7 cellular contexts compared by ENCODE assay signal in genomic region chr11:65421204-65422103, GRCh38. TPM values are rescaled to one million over a fixed set of nuclear protein-coding genes. Genes with fewer than 3 reads are reported as not detected.
A peak's percentile ranks its signal among the peaks of the same experiment; 100 is the strongest.
DNase-seq lines count a peak whose midpoint lies in the region; ATAC-seq and TF ChIP-seq lines count a peak whose summit lies in the region.

No MANE protein-coding gene starts in this region.

- peak; percentile 83 for TF ChIP-seq POLR2A in GM18951 (IDR thresholded peaks at IDR 0.05; ENCODE audit: extremely low read depth, insufficient read depth, insufficient read length)

- POLR2A ChIA-PET in MCF 10A (lab: Yijun Ruan, JAX): interaction anchor here (0.6 to 21.4 kb wide), 26 partner anchors 6 to 325 kb away, joined by 3 to 2994 read pairs (median 5); partner anchors contain the start of genes CDC42EP2, FAU, FRMD8 and MALAT1

- no TSS peak for BruUV-seq in MCF 10A (replicated peaks; lab: Mats Ljungman, UMichigan)

- DNase-seq in NCI-H2171 treated with DMSO at 0.1 percent for 48 hours (lab: John Stamatoyannopoulos, UW): peak; percentile 95
- peak; percentile 63 for DNase-seq in WERI-Rb-1
- peak; percentile 99 for DNase-seq in MCF 10A (ENCODE audit: unreplicated experiment)

- TF ChIP-seq CTCF in WERI-Rb-1 (IDR thresholded peaks at IDR 0.05; ENCODE audit: low read depth, low read length): no peak
- TF ChIP-seq CTCF in MCF 10A (IDR thresholded peaks at IDR 0.05; ENCODE audit: unreplicated experiment): no peak

- H3K27me3 ChIP-seq in WERI-Rb-1 (ENCODE audit: insufficient read depth, low read depth, severe bottlenecking) (no peaks in the 10 kb centered on the region), iPS-20b (ENCODE audit: insufficient read depth, low read length) (no peaks in the 10 kb centered on the region), skeletal muscle tissue (ENCODE audit: control insufficient read depth in 3 of 3, insufficient read depth in 3 of 3, low read length in 3 of 3) (no peaks in the 10 kb centered on the region)

- peaks cover 4% of the 10 kb centered on the region for H3K9me3 ChIP-seq in WERI-Rb-1 (ENCODE audit: severe bottlenecking)
- no peaks in the 10 kb centered on the region for H3K9me3 ChIP-seq in iPS-20b (ENCODE audit: insufficient read depth, low read depth, low read length)
- no peaks in the 10 kb centered on the region for H3K9me3 ChIP-seq in skeletal muscle tissue (ENCODE audit: control insufficient read depth in 3 of 3, low read length in 3 of 3)

- in situ Hi-C loops in GM18951 (cut with MboI; ENCODE audit: low sequenced_read_pairs, unreplicated experiment): loop anchor here (5.0 kb wide), 1 partner anchor 81 kb away; no protein-coding TSS in a partner anchor

- peaks cover 10% of the 10 kb centered on the region for H3K27me3 Mint-ChIP-seq in MCF 10A (ENCODE audit: insufficient read depth, unreplicated experiment)

- H3K36me3 Mint-ChIP-seq in MCF 10A (ENCODE audit: insufficient read depth, unreplicated experiment): peaks cover 46% of the 10 kb centered on the region

- intact Hi-C loops in MCF 10A (cut with micrococcal nuclease): loop anchor here (1.0 to 2.0 kb wide), 3 partner anchors 39 to 85 kb away; partner anchors contain the start of genes MALAT1 and SLC25A45

- peak overlapping the region; percentile 98 for H3K4me3 Mint-ChIP-seq in MCF 10A (ENCODE audit: unreplicated experiment)

- H3K9ac ChIP-seq in iPS-20b (ENCODE audit: low read depth, low read length): peak overlapping the region; percentile 83
- peak overlapping the region; percentile 89 to 99 (median 99) for H3K9ac ChIP-seq in skeletal muscle tissue (ENCODE audit: low read depth in 1 of 3, low read length in 3 of 3)

- H3K4me1 ChIP-seq in iPS-20b (ENCODE audit: insufficient read depth, low read length): peaks cover 41% of the 10 kb centered on the region
- H3K4me1 ChIP-seq in skeletal muscle tissue (ENCODE audit: control insufficient read depth in 3 of 3, insufficient read depth in 3 of 3, low read length in 3 of 3): peaks cover 50 to 53% (median 52%) of the 10 kb centered on the region in 3 donors

- CTCF ChIA-PET in MCF 10A (lab: Yijun Ruan, JAX): interaction anchor here (0.6 to 1.1 kb wide), 8 partner anchors 38 to 240 kb away, joined by 3 to 7 read pairs (median 4); partner anchors contain the start of gene MALAT1

- H3K27ac Mint-ChIP-seq in MCF 10A (ENCODE audit: low read depth, unreplicated experiment): peak overlapping the region; percentile 99

- peaks cover 34% of the 10 kb centered on the region for H3K4me1 Mint-ChIP-seq in MCF 10A (ENCODE audit: insufficient read depth, unreplicated experiment)

- no peaks in the 10 kb centered on the region for H3K9me3 Mint-ChIP-seq in MCF 10A (ENCODE audit: unreplicated experiment)

- no peak for ATAC-seq in GM18519 (IDR thresholded peaks at IDR 0.05; ENCODE audit: low FRiP score, unreplicated experiment)

- no peaks in the 10 kb centered on the region for H3K36me3 ChIP-seq in WERI-Rb-1
- H3K36me3 ChIP-seq in iPS-20b (ENCODE audit: insufficient read depth, low read depth, low read length): no peaks in the 10 kb centered on the region
- H3K36me3 ChIP-seq in skeletal muscle tissue (ENCODE audit: control insufficient read depth in 3 of 3, insufficient read depth in 3 of 3, low read length in 3 of 3): peaks cover 30 to 36% (median 32%) of the 10 kb centered on the region in 3 donors

- H3K4me3 ChIP-seq in WERI-Rb-1 (ENCODE audit: low read depth, low read length) (no peak overlapping the region), iPS-20b (ENCODE audit: low read length) (peak overlapping the region; percentile 72), skeletal muscle tissue (ENCODE audit: low read length in 3 of 3) (peak overlapping the region; percentile 68 to 86 (median 83))

- H3K27ac ChIP-seq in WERI-Rb-1: peak overlapping the region; percentile 96
- H3K27ac ChIP-seq in iPS-20b (ENCODE audit: low read length): no peak overlapping the region
- peak overlapping the region; percentile 99 for H3K27ac ChIP-seq in skeletal muscle tissue (ENCODE audit: low read depth, low read length)

RNA-seq across cellular contexts. Expression of gene NEAT1, which starts 1.1 kb away (rescaled TPM):
- total RNA-seq in MCF 10A (2022): 1,026 and 1,292 TPM in 2 replicates
- 26.1 TPM for total RNA-seq in skeletal muscle tissue

RNA-seq across cellular contexts. Expression of gene FRMD8, which starts 35.0 kb away (rescaled TPM):
- 18.9 and 21.7 TPM in 2 replicates for total RNA-seq in MCF 10A (2022)
- 8.4 TPM for total RNA-seq in skeletal muscle tissue

RNA-seq across cellular contexts. Expression of gene SLC25A45, which starts 39.0 kb away (rescaled TPM):
- total RNA-seq in MCF 10A (2022) (3.9 and 4.9 TPM in 2 replicates), skeletal muscle tissue (3.7 TPM)

Comparison
In these comparisons a context has a peak if more than half of its experiments do, and no peak if none do; other contexts are left out.
1. RNA of gene NEAT1, which starts 1.1 kb away (total RNA-seq): 1,026 to 1,292 TPM in MCF 10A; 26.1 TPM in skeletal muscle tissue (single experiment); every median in the first group is over 10 times any median in the second.
2. Peak in every context shown above with its lines, with median percentiles within 50 percentile points of each other: DNase-seq.